ENCODE assay signal across 12 cellular contexts in the genomic region with DNA sequence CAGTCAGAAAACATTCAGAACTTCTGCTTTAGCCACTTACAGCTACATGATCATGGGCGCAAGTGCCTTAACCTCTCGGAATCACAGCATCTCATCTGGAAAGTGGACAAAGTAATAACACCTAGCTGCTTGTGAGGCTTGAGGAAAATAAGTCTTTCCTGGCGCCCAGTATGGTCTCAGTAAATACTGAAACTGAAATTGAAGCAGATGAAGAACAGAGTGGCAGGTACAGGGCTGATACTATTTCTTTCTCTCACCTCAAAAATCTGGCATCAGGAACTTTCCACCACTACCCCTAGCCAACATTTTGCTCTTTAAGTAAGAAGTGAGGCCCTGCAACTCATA.
DNase-seq lines count a peak whose midpoint lies in the region; ATAC-seq, FAIRE-seq and TF ChIP-seq lines count a peak whose summit lies in the region.
"Had no signal": no experiment of that assay in that cellular context is flagged by ENCODE, and none has a peak within 500 bp of the region (broad histone marks: within the 10 kb centered on the region; RNA-seq: fewer than 3 reads in every experiment).

No MANE protein-coding gene starts in this region.

- H3K36me3 ChIP-seq in keratinocyte (ENCODE audit: control insufficient read depth in 2 of 2, extremely low read depth in 1 of 2, insufficient read depth in 2 of 2, low read length in 2 of 2) (no peaks in the 10 kb centered on the region), suprapubic skin (no peaks in the 10 kb centered on the region)

- TF ChIP-seq CTCF in keratinocyte (optimal IDR thresholded peaks at IDR 0.05 in 1 of 3, IDR thresholded peaks at IDR 0.05 in 1 of 3, conservative IDR thresholded peaks at IDR 0.05 in 1 of 3; ENCODE audit: extremely low read depth in 1 of 3, insufficient read depth in 2 of 3, low read length in 3 of 3) (no peak), suprapubic skin (IDR thresholded peaks at IDR 0.05) (no peak)

- 78% methylated on average over 3 of the region's 3 CpGs for WGBS in suprapubic skin

- no peak for TF ChIP-seq EP300 in suprapubic skin (IDR thresholded peaks at IDR 0.05)

- H3K4me3 Mint-ChIP-seq in activated T-cell treated with anti-CD3 and anti-CD28 coated beads, Interleukin-2, amount 50 U/mL, for 24 hours = peak overlapping the region; percentile 40
- H3K4me3 Mint-ChIP-seq in activated CD8-positive, alpha-beta T cell treated with anti-CD3 and anti-CD28 coated beads, Interleukin-2, amount 10 ng/mL, durations not matched to agents 7 days and 5 days = peak overlapping the region; percentile 76

- peak overlapping the region; percentile 62 for H3K27ac Mint-ChIP-seq in activated T-cell treated with anti-CD3 and anti-CD28 coated beads, Interleukin-2, amount 50 U/mL, for 24 hours
- H3K27ac Mint-ChIP-seq in activated CD8-positive, alpha-beta T cell treated with anti-CD3 and anti-CD28 coated beads, Interleukin-2, amount 10 ng/mL, durations not matched to agents 7 days and 5 days = peak overlapping the region; percentile 94

- H3K36me3 Mint-ChIP-seq in activated T-cell treated with anti-CD3 and anti-CD28 coated beads, Interleukin-2, amount 50 U/mL, for 24 hours (ENCODE audit: low read depth) = peaks cover under 1% of the 10 kb centered on the region
- H3K36me3 Mint-ChIP-seq in activated CD8-positive, alpha-beta T cell treated with anti-CD3 and anti-CD28 coated beads, Interleukin-2, amount 10 ng/mL, durations not matched to agents 7 days and 5 days (ENCODE audit: low read depth) = peaks cover 2% of the 10 kb centered on the region

- no peaks in the 10 kb centered on the region for H3K9me3 Mint-ChIP-seq in activated T-cell treated with anti-CD3 and anti-CD28 coated beads, Interleukin-2, amount 50 U/mL, for 24 hours
- H3K9me3 Mint-ChIP-seq in activated CD8-positive, alpha-beta T cell treated with anti-CD3 and anti-CD28 coated beads, Interleukin-2, amount 10 ng/mL, durations not matched to agents 7 days and 5 days (ENCODE audit: insufficient read depth) = no peaks in the 10 kb centered on the region

- POLR2A ChIA-PET in activated CD8-positive, alpha-beta T cell treated with anti-CD3 and anti-CD28 coated beads, Interleukin-2, amount 10 ng/mL, durations not matched to agents 7 days and 5 days (lab: Charles Lee) = interaction anchor here (0.6 to 1.8 kb wide), 8 partner anchors 19 to 570 kb away, joined by 3 to 9 read pairs (median 4); a partner anchor contains a TSS

- H3K27me3 ChIP-seq in keratinocyte (ENCODE audit: control insufficient read depth, extremely low read depth, insufficient read depth, low read length) = no peaks in the 10 kb centered on the region
- H3K27me3 ChIP-seq in suprapubic skin = no peaks in the 10 kb centered on the region
- H3K27me3 ChIP-seq: testis had no signal

- H3K27ac ChIP-seq in keratinocyte (ENCODE audit: control insufficient read depth, insufficient read depth, low read length) = no peak overlapping the region
- H3K27ac ChIP-seq in suprapubic skin = no peak overlapping the region
- H3K27ac ChIP-seq: testis had no signal

- peak overlapping the region; percentile 77 for H2AFZ ChIP-seq in keratinocyte (ENCODE audit: control insufficient read depth, low read length)

- peak overlapping the region in 1 of 3 experiments; percentile 21 for H3K4me3 ChIP-seq in keratinocyte (ENCODE audit: control insufficient read depth in 2 of 3, extremely low read depth in 1 of 3, insufficient read depth in 2 of 3, low read depth in 1 of 3, low read length in 3 of 3)
- H3K4me3 ChIP-seq in suprapubic skin = peak overlapping the region; percentile 26

- no peak overlapping the region for H3K4me2 ChIP-seq in keratinocyte (ENCODE audit: control insufficient read depth, extremely low read depth, insufficient read depth, low read depth, low read length)

- no peak for TF ChIP-seq POLR2A in suprapubic skin (IDR thresholded peaks at IDR 0.05)

- no peak for FAIRE-seq in keratinocyte (lab: Jason Lieb, UNC)
- FAIRE-seq: HepG2, small intestine had no signal

- ATAC-seq in activated CD8-positive, alpha-beta T cell treated with anti-CD3 and anti-CD28 coated beads, Interleukin-2, amount 10 ng/mL, durations not matched to agents 7 days and 5 days = peak; percentile 27
- ATAC-seq in GM18519 (IDR thresholded peaks at IDR 0.05; ENCODE audit: low FRiP score, unreplicated experiment) = no peak

- H3K9me3 ChIP-seq in keratinocyte (ENCODE audit: control insufficient read depth, low read depth, low read length) = no peaks in the 10 kb centered on the region
- no peaks in the 10 kb centered on the region for H3K9me3 ChIP-seq in suprapubic skin
- H3K9me3 ChIP-seq: testis had no signal

- H3K9me1 ChIP-seq in keratinocyte (ENCODE audit: control insufficient read depth, extremely low read depth, insufficient read depth, low read length) = no peaks in the 10 kb centered on the region

- no peaks in the 10 kb centered on the region for H3K27me3 Mint-ChIP-seq in activated T-cell treated with anti-CD3 and anti-CD28 coated beads, Interleukin-2, amount 50 U/mL, for 24 hours
- no peaks in the 10 kb centered on the region for H3K27me3 Mint-ChIP-seq in activated CD8-positive, alpha-beta T cell treated with anti-CD3 and anti-CD28 coated beads, Interleukin-2, amount 10 ng/mL, durations not matched to agents 7 days and 5 days (ENCODE audit: low read depth)

- H3K4me1 ChIP-seq in keratinocyte (ENCODE audit: control insufficient read depth, extremely low read depth, insufficient read depth, low read length) (peaks cover 12% of the 10 kb centered on the region), suprapubic skin (peaks cover 15% of the 10 kb centered on the region)

- DNase-seq in activated T-cell treated with anti-CD3 and anti-CD28 coated beads, Interleukin-2, amount 50 U/mL, for 24 hours = no peak
- DNase-seq in activated T-cell treated with anti-CD3 and anti-CD28 coated beads, Interleukin-2, amount 50 U/mL, for 1 hour = no peak
- DNase-seq in activated CD8-positive, alpha-beta T cell treated with anti-CD3 and anti-CD28 coated beads, Interleukin-2, amount 10 ng/mL, durations not matched to agents 7 days and 5 days = no peak
- DNase-seq in keratinocyte (ENCODE audit: low read depth, low spot score) (no peak), suprapubic skin (ENCODE audit: low spot score in 2 of 2) (no peak), EL (no peak)
- DNase-seq in stimulated activated CD4-positive, alpha-beta T cell treated with anti-CD3 and anti-CD28 coated beads, Interleukin-4, amount 100 ng/mL, for 1 hour = no peak
- DNase-seq: NCI-H774, small intestine, testis had no signal

- H3K4me1 Mint-ChIP-seq in activated T-cell treated with anti-CD3 and anti-CD28 coated beads, Interleukin-2, amount 50 U/mL, for 24 hours (ENCODE audit: low read depth) = peaks cover 42% of the 10 kb centered on the region
- peaks cover 49% of the 10 kb centered on the region for H3K4me1 Mint-ChIP-seq in activated CD8-positive, alpha-beta T cell treated with anti-CD3 and anti-CD28 coated beads, Interleukin-2, amount 10 ng/mL, durations not matched to agents 7 days and 5 days (ENCODE audit: low read depth)

- no peaks in the 10 kb centered on the region for H3K79me2 ChIP-seq in keratinocyte (ENCODE audit: control insufficient read depth, insufficient read depth, low read length)

- dilution Hi-C loops in keratinocyte (cut with MboI; ENCODE audit: extremely low pct_ligation_motif_present, low sequenced_read_pairs) = no loop called here

- CTCF ChIA-PET in activated CD8-positive, alpha-beta T cell treated with anti-CD3 and anti-CD28 coated beads, Interleukin-2, amount 10 ng/mL, durations not matched to agents 7 days and 5 days (lab: Charles Lee) = interaction anchor here (1.1 to 11.5 kb wide), 6 partner anchors 12 to 678 kb away, joined by 3 to 171 read pairs (median 4); a partner anchor contains a TSS

- H4K20me1 ChIP-seq in keratinocyte (ENCODE audit: control insufficient read depth, extremely low read depth, insufficient read depth, low read length) = no peaks in the 10 kb centered on the region

- no peak overlapping the region for H3K9ac ChIP-seq in keratinocyte (ENCODE audit: control insufficient read depth, extremely low read depth, insufficient read depth, low read length)
